1 cellular context compared by ENCODE assay signal in the genomic region with DNA sequence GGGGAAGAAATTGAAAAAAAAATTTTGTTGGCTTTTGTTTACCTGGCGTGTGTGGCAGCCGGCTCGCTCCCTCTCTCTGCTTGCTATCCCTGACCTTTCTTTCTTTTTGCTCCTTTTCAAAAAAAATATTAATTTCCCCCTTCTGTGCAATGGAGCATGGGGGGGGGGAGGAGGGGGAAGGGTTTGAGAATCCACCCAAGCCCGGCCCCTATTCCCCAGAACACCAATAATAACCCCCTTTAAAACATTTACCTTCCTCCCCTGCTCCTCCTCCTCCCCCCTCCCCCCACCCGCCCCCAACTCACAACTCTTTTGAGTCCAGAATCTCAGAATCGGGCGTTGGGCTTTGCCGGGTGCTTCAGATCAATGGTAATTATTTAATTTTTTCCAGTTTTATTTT.
TF ChIP-seq lines count a peak whose summit lies in the region.

No MANE protein-coding gene starts in this region.

TF ChIP-seq in HepG2, 621 proteins besides CTCF, POLR2A, EP300 and RAD21 (continued from another document):
- TF ChIP-seq SIX1 (CRISPR knock-in tag; IDR thresholded peaks at IDR 0.05; ENCODE audit: borderline replicate concordance): no peak
- TF ChIP-seq SP4 (CRISPR knock-in tag; IDR thresholded peaks at IDR 0.05): no peak
- no peak for TF ChIP-seq ZNF564 (CRISPR knock-in tag; IDR thresholded peaks at IDR 0.05)
- TF ChIP-seq, protein P1, sequence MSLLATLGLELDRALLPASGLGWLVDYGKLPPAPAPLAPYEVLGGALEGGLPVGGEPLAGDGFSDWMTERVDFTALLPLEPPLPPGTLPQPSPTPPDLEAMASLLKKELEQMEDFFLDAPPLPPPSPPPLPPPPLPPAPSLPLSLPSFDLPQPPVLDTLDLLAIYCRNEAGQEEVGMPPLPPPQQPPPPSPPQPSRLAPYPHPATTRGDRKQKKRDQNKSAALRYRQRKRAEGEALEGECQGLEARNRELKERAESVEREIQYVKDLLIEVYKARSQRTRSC (CRISPR knock-in tag; IDR thresholded peaks at IDR 0.05; ENCODE audit: low read depth): no peak
- no peak for TF ChIP-seq NCOA1 (CRISPR knock-in tag; IDR thresholded peaks at IDR 0.05)
TF ChIP-seq in HepG2: peak in this region for 0.
